8 cellular contexts compared by ENCODE assay signal in genomic region chr18:58195278-58195721, GRCh38.
A peak's percentile ranks its signal among the peaks of the same experiment; 100 is the strongest.
DNase-seq lines count a peak whose midpoint lies in the region; ATAC-seq, FAIRE-seq and TF ChIP-seq lines count a peak whose summit lies in the region.

No MANE protein-coding gene starts in this region.

- ATAC-seq in PC-3: no peak

- WGBS in mesendoderm (ENCODE audit: extremely low coverage, insufficient coverage, low lambda C conversion rate): no CpG with 5 or more reads among the region's 23 CpGs
- 6 to 15% methylated on average over 17 to 18 of the region's 23 CpGs for WGBS in thyroid gland, 2 donors

- no peak overlapping the region for H3K4ac ChIP-seq in mesendoderm (ENCODE audit: low read depth, low read length)

- H3K23ac ChIP-seq in mesendoderm (ENCODE audit: low read length): no peak overlapping the region

- peak in 1 of 2 donors; percentile 55 for TF ChIP-seq POLR2A in thyroid gland (IDR thresholded peaks at IDR 0.05)

- no peak overlapping the region for H2BK120ac ChIP-seq in mesendoderm (ENCODE audit: low read depth, low read length)

- no peak overlapping the region for H2BK5ac ChIP-seq in mesendoderm (ENCODE audit: low read length)

- no peaks in the 10 kb centered on the region for H3K27me3 ChIP-seq in PC-3 (ENCODE audit: low read length)
- H3K27me3 ChIP-seq in mesendoderm (ENCODE audit: insufficient read depth, low read length, poor library complexity): no peaks in the 10 kb centered on the region
- H3K27me3 ChIP-seq in thyroid gland: no peaks in the 10 kb centered on the region

- H3K4me2 ChIP-seq in PC-3 (ENCODE audit: low read length) (peak overlapping the region; percentile 60; the same call in 1 of the 2 replicates), mesendoderm (ENCODE audit: low read length) (peak overlapping the region; percentile 30)

- H3F3A ChIP-seq in PC-3 (ENCODE audit: low read length, unreplicated experiment): no peaks in the 10 kb centered on the region

- H3K79me2 ChIP-seq in PC-3 (ENCODE audit: low read length): peaks cover 67% of the 10 kb centered on the region
- peaks cover 18% of the 10 kb centered on the region for H3K79me2 ChIP-seq in mesendoderm (ENCODE audit: control insufficient read depth, insufficient read depth, low read length)

- peak overlapping the region; percentile 42 for H3K56ac ChIP-seq in mesendoderm (ENCODE audit: low read length)

- H4K20me1 ChIP-seq in PC-3 (ENCODE audit: low read length): no peaks in the 10 kb centered on the region

- H3K36me3 ChIP-seq in PC-3 (ENCODE audit: low read depth, low read length): no peaks in the 10 kb centered on the region
- H3K36me3 ChIP-seq in mesendoderm (ENCODE audit: control insufficient read depth, insufficient read depth, low read length): no peaks in the 10 kb centered on the region
- no peaks in the 10 kb centered on the region for H3K36me3 ChIP-seq in thyroid gland

- H2AK5ac ChIP-seq in mesendoderm (ENCODE audit: low read length): no peak overlapping the region

- DNase-seq in HCEC 1CT (peak; percentile 36), PC-3 (no peak), caudate nucleus (lab: John Stamatoyannopoulos, UW) (peak in 47 of 61 donors; percentile 2 to 87 (median 50)), mesendoderm (peak; percentile 77), thyroid gland (peak; percentile 70 to 79), ecto neural progenitor cell (ENCODE audit: low spot score) (no peak), urothelium cell line (ENCODE audit: low spot score) (no peak)

- BruUV-seq in PC-3 (replicated peaks; lab: Mats Ljungman, UMichigan): no TSS peak

- no peak overlapping the region for H2AFZ ChIP-seq in PC-3 (ENCODE audit: low read length)

- no peaks in the 10 kb centered on the region for H3K9me2 ChIP-seq in PC-3 (replicated peaks; ENCODE audit: low read length)

- POLR2A ChIA-PET in PC-3 (lab: Charles Lee; ENCODE audit: unreplicated experiment): no interaction called here

- no peak for FAIRE-seq in urothelium cell line (lab: Jason Lieb, UNC)

- H2BK15ac ChIP-seq in mesendoderm (replicated peaks; ENCODE audit: low read depth): no peak overlapping the region

- intact Hi-C loops in PC-3 (cut with micrococcal nuclease): no loop called here
- intact Hi-C loops in thyroid gland (cut with DNase I): no loop called here

- no peaks in the 10 kb centered on the region for H3K9me3 ChIP-seq in PC-3 (ENCODE audit: low read length)
- no peaks in the 10 kb centered on the region for H3K9me3 ChIP-seq in thyroid gland

- H3K18ac ChIP-seq in mesendoderm (ENCODE audit: low read length): peak overlapping the region; percentile 16

- CTCF ChIA-PET in PC-3 (lab: Charles Lee): no interaction called here

- H3K4me1 ChIP-seq in PC-3 (ENCODE audit: insufficient read depth, low read length) (peaks cover 38% of the 10 kb centered on the region), mesendoderm (ENCODE audit: control insufficient read depth, low read depth, low read length) (peaks cover 18% of the 10 kb centered on the region), thyroid gland (peaks cover 19 to 31% of the 10 kb centered on the region in 2 donors)

- H3K27ac ChIP-seq in C4-2B (peak overlapping the region; percentile 69), PC-3 (ENCODE audit: low read length) (peak overlapping the region; percentile 59), caudate nucleus (ENCODE audit: low read depth, low read length) (peak overlapping the region; percentile 58), mesendoderm (ENCODE audit: low read depth, low read length) (no peak overlapping the region), thyroid gland (peak overlapping the region in 2 of 3 donors; percentile 35 to 60)

- H3K4me3 ChIP-seq in PC-3 (ENCODE audit: low read length) (no peak overlapping the region), mesendoderm (ENCODE audit: low read length) (no peak overlapping the region), thyroid gland (replicated peaks in 1 of 3) (peak overlapping the region in 2 of 3 donors; percentile 12 to 26)

- no peak for TF ChIP-seq CTCF in C4-2B (conservative IDR thresholded peaks at IDR 0.05)
- TF ChIP-seq CTCF in PC-3 (conservative IDR thresholded peaks at IDR 0.05; ENCODE audit: low read depth, low read length): no peak
- no peak for TF ChIP-seq CTCF in thyroid gland (IDR thresholded peaks at IDR 0.05)

- peaks cover 10% of the 10 kb centered on the region for H3K79me1 ChIP-seq in mesendoderm (ENCODE audit: low read length)

- H4K5ac ChIP-seq in mesendoderm (ENCODE audit: low read length): no peak overlapping the region

- no peak overlapping the region for H3K9ac ChIP-seq in PC-3 (ENCODE audit: low read length)
- H3K9ac ChIP-seq in mesendoderm (ENCODE audit: low read length): peak overlapping the region; percentile 21

- H4K8ac ChIP-seq in mesendoderm (ENCODE audit: low read depth, low read length): no peak overlapping the region

Comparison
In these comparisons a context has a peak if more than half of its experiments do, and no peak if none do; other contexts are left out.
1. DNase-seq: peak in HCEC 1CT (single experiment), caudate nucleus (47 of 61), mesendoderm (single experiment) and thyroid gland (2 of 2); none in PC-3 (single experiment), ecto neural progenitor cell (single experiment) and urothelium cell line (single experiment).
2. H3K4me3 ChIP-seq: peak in thyroid gland (2 of 3); none in PC-3 (single experiment) and mesendoderm (single experiment).